In the genomic region with DNA sequence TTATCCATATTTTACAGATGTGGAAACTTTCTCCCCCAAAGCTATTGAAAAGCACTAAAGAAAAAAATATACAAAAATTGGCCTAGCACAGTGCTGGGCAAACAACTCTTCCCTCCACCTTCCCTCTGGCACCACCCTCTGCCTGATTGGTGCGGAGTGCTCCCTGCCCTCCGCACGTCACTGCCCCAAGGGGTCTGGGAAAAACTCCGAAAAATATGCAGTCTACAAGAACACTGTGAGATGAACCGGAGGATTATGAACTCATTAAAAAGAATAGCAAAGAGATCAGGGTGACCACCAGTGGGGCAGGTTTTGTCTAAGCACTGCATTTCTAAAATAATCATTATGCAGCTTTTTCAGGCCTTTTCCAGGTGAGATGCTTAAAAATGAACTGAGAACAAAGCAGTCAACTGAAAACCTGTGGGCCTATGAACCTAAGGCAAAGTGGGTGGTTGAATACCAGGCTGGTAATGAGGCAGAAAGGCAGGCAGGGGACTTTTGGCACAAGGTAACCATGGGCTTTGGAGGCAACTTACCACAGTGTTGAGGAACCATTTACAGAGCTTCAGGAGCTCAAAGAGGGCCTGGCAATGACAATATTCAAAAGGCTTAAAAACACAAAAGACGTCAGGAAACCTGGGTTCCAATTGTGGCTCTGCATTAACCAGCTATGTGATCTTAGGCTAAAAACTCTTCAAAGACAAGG, we compare ENCODE assay signal across 20 cellular contexts. TPM values are rescaled to one million over a fixed set of nuclear protein-coding genes. Genes with fewer than 3 reads are reported as not detected.
DNase-seq lines count a peak whose midpoint lies in the region; ATAC-seq and TF ChIP-seq lines count a peak whose summit lies in the region.
"Had no signal": no experiment of that assay in that cellular context is flagged by ENCODE, and none has a peak within 500 bp of the region (broad histone marks: within the 10 kb centered on the region; RNA-seq: fewer than 3 reads in every experiment).

No MANE protein-coding gene starts in this region.

- CTCF ChIA-PET in activated CD4-positive, alpha-beta memory T cell treated with anti-CD3 and anti-CD28 coated beads for 36 hours (lab: Charles Lee), result interaction anchor here (1.0 to 13.6 kb wide), 3 partner anchors 23 to 139 kb away, joined by 3 to 175 read pairs (median 4); no protein-coding TSS in a partner anchor
- CTCF ChIA-PET in activated CD4-positive, alpha-beta memory T cell treated with anti-CD3 and anti-CD28 coated beads, Interleukin-2, amount 10 ng/mL, durations not matched to agents 7 days and 5 days (lab: Charles Lee), result interaction anchor here (0.8 kb wide), 1 partner anchor 17 kb away, joined by 3 read pairs; no protein-coding TSS in a partner anchor

- no peaks in the 10 kb centered on the region for H3K23me2 ChIP-seq in H9 (ENCODE audit: insufficient read length, low read depth, low read length, poor library complexity, severe bottlenecking)

- H3K27ac ChIP-seq in H9 (ENCODE audit: insufficient read length, low read depth, low read length) (no peak overlapping the region), parathyroid adenoma (peak overlapping the region; percentile 24)
- H3K27ac ChIP-seq: C4-2B, gastroesophageal sphincter, GM23248, left lung, RWPE1, VCaP had no signal

- peak overlapping the region; percentile 77; the same call in 1 of the 2 replicates for H3K14ac ChIP-seq in H9 (ENCODE audit: insufficient read depth, low read length)

- H3K9me3 ChIP-seq in H9 (ENCODE audit: control insufficient read depth, low read depth, low read length) (no peaks in the 10 kb centered on the region), parathyroid adenoma (ENCODE audit: control insufficient read depth, low read length) (no peaks in the 10 kb centered on the region)
- H3K9me3 ChIP-seq: gastroesophageal sphincter, left lung, mucosa of descending colon had no signal

- H4K91ac ChIP-seq in H9 (ENCODE audit: insufficient read length, low read depth, low read length), result no peak overlapping the region

- no peak for DNase-seq in activated CD4-positive, alpha-beta memory T cell treated with anti-CD3 and anti-CD28 coated beads for 36 hours
- no peak for DNase-seq in activated CD4-positive, alpha-beta memory T cell treated with anti-CD3 and anti-CD28 coated beads, Interleukin-2, amount 10 ng/mL, durations not matched to agents 7 days and 5 days
- DNase-seq in H9 (no peak), NCI-H2227 (lab: John Stamatoyannopoulos, UW; ENCODE audit: unreplicated experiment) (no peak), SK-N-DZ (ENCODE audit: low spot score) (no peak)
- DNase-seq in activated naive CD8-positive, alpha-beta T cell treated with anti-CD3 and anti-CD28 coated beads, Interleukin-2, amount 50 U/mL, for 24 hours, result no peak
- DNase-seq: DMS53; GM23248; left lung; mucosa of descending colon; NCI-H1436 treated with DMSO at 0.1 percent for 48 hours; right cardiac atrium; stimulated activated naive CD4-positive, alpha-beta T cell treated with Interleukin-2 at 50 U/mL for 16 hours had no signal

- POLR2A ChIA-PET in activated CD4-positive, alpha-beta memory T cell treated with anti-CD3 and anti-CD28 coated beads for 36 hours (lab: Charles Lee), result interaction anchor here (0.6 to 0.9 kb wide), 2 partner anchors 15 to 55 kb away, joined by 3 read pairs; no protein-coding TSS in a partner anchor
- POLR2A ChIA-PET in activated CD4-positive, alpha-beta memory T cell treated with anti-CD3 and anti-CD28 coated beads, Interleukin-2, amount 10 ng/mL, durations not matched to agents 7 days and 5 days (lab: Charles Lee), result interaction anchor here (0.9 to 1.3 kb wide), 3 partner anchors 9 to 58 kb away, joined by 4 to 6 read pairs (median 4); a partner anchor contains a TSS

- H3K36me3 Mint-ChIP-seq in activated CD4-positive, alpha-beta memory T cell treated with anti-CD3 and anti-CD28 coated beads for 36 hours, result no peaks in the 10 kb centered on the region
- peaks cover 13% of the 10 kb centered on the region for H3K36me3 Mint-ChIP-seq in activated CD4-positive, alpha-beta memory T cell treated with anti-CD3 and anti-CD28 coated beads, Interleukin-2, amount 10 ng/mL, durations not matched to agents 7 days and 5 days (ENCODE audit: low read depth)
- no peaks in the 10 kb centered on the region for H3K36me3 Mint-ChIP-seq in H9 (ENCODE audit: insufficient read depth in 1 of 3, low read depth in 3 of 3)
- H3K36me3 Mint-ChIP-seq in activated naive CD8-positive, alpha-beta T cell treated with anti-CD3 and anti-CD28 coated beads, Interleukin-2, amount 50 U/mL, for 24 hours (ENCODE audit: low read depth), result peaks cover 6% of the 10 kb centered on the region
- H3K36me3 Mint-ChIP-seq: type B pancreatic cell had no signal

- TF ChIP-seq CTCF in H9 (conservative IDR thresholded peaks at IDR 0.05) (no peak), parathyroid adenoma (IDR thresholded peaks at IDR 0.05) (no peak)

- intact Hi-C loops in activated CD4-positive, alpha-beta memory T cell treated with anti-CD3 and anti-CD28 coated beads for 36 hours (cut with micrococcal nuclease), result loop anchor here (2.0 kb wide), 4 partner anchors 15 to 57 kb away; a partner anchor contains a TSS

- no peak overlapping the region for H2BK5ac ChIP-seq in H9 (ENCODE audit: insufficient read length, low read length)

- H3K27ac Mint-ChIP-seq in activated CD4-positive, alpha-beta memory T cell treated with anti-CD3 and anti-CD28 coated beads for 36 hours, result peak overlapping the region; percentile 56
- no peak overlapping the region for H3K27ac Mint-ChIP-seq in activated CD4-positive, alpha-beta memory T cell treated with anti-CD3 and anti-CD28 coated beads, Interleukin-2, amount 10 ng/mL, durations not matched to agents 7 days and 5 days
- peak overlapping the region; percentile 49 to 83 (median 70); a peak in 6 of 7 replicates for H3K27ac Mint-ChIP-seq in H9
- peak overlapping the region; percentile 56 for H3K27ac Mint-ChIP-seq in activated naive CD8-positive, alpha-beta T cell treated with anti-CD3 and anti-CD28 coated beads, Interleukin-2, amount 50 U/mL, for 24 hours
- H3K27ac Mint-ChIP-seq: type B pancreatic cell had no signal

- peaks cover 3% of the 10 kb centered on the region; the same call in 1 of the 2 replicates for H3K79me2 ChIP-seq in H9 (ENCODE audit: insufficient read depth, low read length)
- H3K79me2 ChIP-seq in parathyroid adenoma, result peaks cover 77% of the 10 kb centered on the region

- peaks cover 3% of the 10 kb centered on the region for H3K79me1 ChIP-seq in H9 (ENCODE audit: insufficient read depth, low read depth, low read length, poor library complexity, severe bottlenecking)

- no peaks in the 10 kb centered on the region for H3K36me3 ChIP-seq in parathyroid adenoma (ENCODE audit: control insufficient read depth, insufficient read depth, low read length)
- H3K36me3 ChIP-seq: gastroesophageal sphincter, left lung had no signal

- no peak overlapping the region for H3K4me3 ChIP-seq in parathyroid adenoma (ENCODE audit: low read depth, low read length)
- H3K4me3 ChIP-seq: gastroesophageal sphincter, GM23248, left lung, mucosa of descending colon had no signal

- no peak overlapping the region for H2AFZ ChIP-seq in H9 (ENCODE audit: low read length)
- no peak overlapping the region for H2AFZ ChIP-seq in parathyroid adenoma
- H2AFZ ChIP-seq: GM23248 had no signal

- H3K4me1 Mint-ChIP-seq in activated CD4-positive, alpha-beta memory T cell treated with anti-CD3 and anti-CD28 coated beads for 36 hours (ENCODE audit: low read depth), result peaks cover 84% of the 10 kb centered on the region
- H3K4me1 Mint-ChIP-seq in activated CD4-positive, alpha-beta memory T cell treated with anti-CD3 and anti-CD28 coated beads, Interleukin-2, amount 10 ng/mL, durations not matched to agents 7 days and 5 days, result peaks cover 74% of the 10 kb centered on the region
- H3K4me1 Mint-ChIP-seq in H9, result peaks cover 24 to 39% of the 10 kb centered on the region in 2 experiments
- peaks cover 91% of the 10 kb centered on the region for H3K4me1 Mint-ChIP-seq in activated naive CD8-positive, alpha-beta T cell treated with anti-CD3 and anti-CD28 coated beads, Interleukin-2, amount 50 U/mL, for 24 hours

- no peak overlapping the region for H3T11ph ChIP-seq in H9 (ENCODE audit: low read length)

- no peak overlapping the region for H2BK20ac ChIP-seq in H9 (ENCODE audit: low read depth, low read length, poor library complexity, severe bottlenecking)

- H3K4me1 ChIP-seq in H9 (ENCODE audit: insufficient read depth, low read length), result peaks cover 5% of the 10 kb centered on the region; the same call in 1 of the 2 replicates
- H3K4me1 ChIP-seq in parathyroid adenoma, result peaks cover 31% of the 10 kb centered on the region

- H3K4ac ChIP-seq in H9 (ENCODE audit: low read depth, low read length), result no peak overlapping the region

- H2AK5ac ChIP-seq in H9 (ENCODE audit: insufficient read length, low read length), result no peak overlapping the region

- peak; percentile 52 for ATAC-seq in activated naive CD8-positive, alpha-beta T cell treated with anti-CD3 and anti-CD28 coated beads, Interleukin-2, amount 50 U/mL, for 24 hours
- no peak for ATAC-seq in activated CD4-positive, CD25-positive, alpha-beta regulatory T cell treated with anti-CD3 and anti-CD28 coated beads, Interleukin-2, amount 50 U/mL, for 24 hours
- ATAC-seq: gastroesophageal sphincter, left lung, mucosa of descending colon, right cardiac atrium had no signal

- WGBS in H9 (ENCODE audit: extremely low coverage, insufficient read length, low lambda C conversion rate), result no CpG with 5 or more reads among the region's 6 CpGs

- H3K27me3 Mint-ChIP-seq in activated CD4-positive, alpha-beta memory T cell treated with anti-CD3 and anti-CD28 coated beads for 36 hours, result no peaks in the 10 kb centered on the region
- H3K27me3 Mint-ChIP-seq in activated CD4-positive, alpha-beta memory T cell treated with anti-CD3 and anti-CD28 coated beads, Interleukin-2, amount 10 ng/mL, durations not matched to agents 7 days and 5 days, result no peaks in the 10 kb centered on the region
- H3K27me3 Mint-ChIP-seq in H9 (ENCODE audit: low read depth), result no peaks in the 10 kb centered on the region
- no peaks in the 10 kb centered on the region for H3K27me3 Mint-ChIP-seq in activated naive CD8-positive, alpha-beta T cell treated with anti-CD3 and anti-CD28 coated beads, Interleukin-2, amount 50 U/mL, for 24 hours
- H3K27me3 Mint-ChIP-seq: type B pancreatic cell had no signal

- H3K27me3 ChIP-seq in H9 (ENCODE audit: insufficient read depth, low read length), result no peaks in the 10 kb centered on the region
- no peaks in the 10 kb centered on the region for H3K27me3 ChIP-seq in parathyroid adenoma (ENCODE audit: control insufficient read depth, insufficient read depth, low read length)
- H3K27me3 ChIP-seq: gastroesophageal sphincter, left lung had no signal

- H2BK12ac ChIP-seq in H9 (ENCODE audit: insufficient read length, low read depth, low read length), result no peak overlapping the region

- no peak overlapping the region for H3K18ac ChIP-seq in H9 (ENCODE audit: insufficient read length, low read depth, low read length)

- H2BK120ac ChIP-seq in H9 (ENCODE audit: low read depth, low read length, poor library complexity, severe bottlenecking), result no peak overlapping the region

- no peak overlapping the region for H2BK15ac ChIP-seq in H9 (ENCODE audit: low read depth, low read length)

- H3K56ac ChIP-seq in H9 (ENCODE audit: insufficient read length, low read depth, low read length), result no peak overlapping the region

- H3K9ac ChIP-seq in H9 (ENCODE audit: extremely low read depth, insufficient read length, low read length) (no peak overlapping the region), parathyroid adenoma (no peak overlapping the region)
- H3K9ac ChIP-seq: GM23248 had no signal

- H3K9me3 Mint-ChIP-seq in activated CD4-positive, alpha-beta memory T cell treated with anti-CD3 and anti-CD28 coated beads for 36 hours, result no peaks in the 10 kb centered on the region
- H3K9me3 Mint-ChIP-seq in activated CD4-positive, alpha-beta memory T cell treated with anti-CD3 and anti-CD28 coated beads, Interleukin-2, amount 10 ng/mL, durations not matched to agents 7 days and 5 days, result no peaks in the 10 kb centered on the region
- H3K9me3 Mint-ChIP-seq in H9, result no peaks in the 10 kb centered on the region
- no peaks in the 10 kb centered on the region for H3K9me3 Mint-ChIP-seq in activated naive CD8-positive, alpha-beta T cell treated with anti-CD3 and anti-CD28 coated beads, Interleukin-2, amount 50 U/mL, for 24 hours
- H3K9me3 Mint-ChIP-seq: type B pancreatic cell had no signal

- no peak overlapping the region for H4K5ac ChIP-seq in H9 (ENCODE audit: insufficient read length, low read depth, low read length)

- no peak overlapping the region for H4K8ac ChIP-seq in H9 (replicated peaks; ENCODE audit: insufficient read length, low read depth, low read length)

- no peak overlapping the region for H3K4me2 ChIP-seq in H9 (ENCODE audit: insufficient read depth, insufficient read length, low read length)
- H3K4me2 ChIP-seq in parathyroid adenoma (ENCODE audit: low read length), result peak overlapping the region; percentile 5

- H3K23ac ChIP-seq in H9 (ENCODE audit: insufficient read length, low read depth, low read length), result no peak overlapping the region

- H3K4me3 Mint-ChIP-seq in activated CD4-positive, alpha-beta memory T cell treated with anti-CD3 and anti-CD28 coated beads for 36 hours, result no peak overlapping the region
- H3K4me3 Mint-ChIP-seq in activated CD4-positive, alpha-beta memory T cell treated with anti-CD3 and anti-CD28 coated beads, Interleukin-2, amount 10 ng/mL, durations not matched to agents 7 days and 5 days, result no peak overlapping the region
- H3K4me3 Mint-ChIP-seq in H9, result no peak overlapping the region
- peak overlapping the region; percentile 9 for H3K4me3 Mint-ChIP-seq in activated naive CD8-positive, alpha-beta T cell treated with anti-CD3 and anti-CD28 coated beads, Interleukin-2, amount 50 U/mL, for 24 hours
- H3K4me3 Mint-ChIP-seq: type B pancreatic cell had no signal

- H4K20me1 ChIP-seq in H9 (ENCODE audit: control insufficient read depth, insufficient read depth, insufficient read length), result no peaks in the 10 kb centered on the region

RNA-seq across cellular contexts. Expression of a gene that starts 57.5 kb away (rescaled TPM):
- 10 to 100 TPM; 95.2 to 99.3 TPM for total RNA-seq in activated CD4-positive, alpha-beta memory T cell treated with anti-CD3 and anti-CD28 coated beads for 36 hours
- total RNA-seq in activated CD4-positive, alpha-beta memory T cell treated with anti-CD3 and anti-CD28 coated beads, Interleukin-2, amount 10 ng/mL, durations not matched to agents 7 days and 5 days, result 100 to 1,000 TPM; 115 to 121 TPM
- 29.1 and 30.6 TPM in 2 replicates for total RNA-seq in H9 (2021)
- polyA plus RNA-seq in SK-N-DZ (2014; cell fraction: cytosol; rRNA removed), result 5.1 and 6.1 TPM in 2 replicates
- 2.6 and 4.3 TPM in 2 replicates for polyA plus RNA-seq in SK-N-DZ (2014; cell fraction: nucleus; rRNA removed)
